ENCODE assay signal across 17 cellular contexts in the genomic region with DNA sequence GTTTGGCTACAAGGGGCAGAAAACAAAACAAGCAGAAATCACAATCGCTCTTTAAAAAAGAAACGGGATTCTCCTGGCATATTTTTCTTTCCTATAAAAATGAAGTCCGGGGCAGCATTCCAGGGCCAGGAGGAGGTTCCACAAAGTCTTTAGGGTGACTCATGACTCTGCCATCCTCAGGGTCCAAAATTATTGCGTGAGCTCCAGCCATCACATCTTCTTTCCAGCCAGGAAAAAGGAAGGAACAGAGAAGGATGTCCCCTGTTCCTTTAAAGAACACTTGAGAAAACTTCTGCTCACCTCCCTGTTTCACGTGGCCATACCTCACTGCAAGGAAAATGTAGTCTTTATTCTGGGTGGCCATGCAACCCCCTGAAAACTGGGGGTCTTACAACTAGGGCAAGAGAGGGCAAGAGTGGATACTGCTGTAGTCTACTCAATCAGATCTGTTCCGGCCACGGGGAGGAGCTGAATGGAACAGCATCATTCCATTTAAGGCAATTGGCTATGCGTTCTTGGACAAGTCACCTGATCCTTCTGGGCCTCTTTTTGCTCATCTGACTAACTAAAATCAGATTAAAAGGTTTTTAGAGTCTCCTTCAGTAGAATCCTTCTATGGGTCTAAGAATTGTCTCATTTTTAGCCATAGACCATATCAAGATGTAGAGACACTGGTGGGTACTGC. TPM values are rescaled to one million over a fixed set of nuclear protein-coding genes. Genes with fewer than 3 reads are reported as not detected.
A peak's percentile ranks its signal among the peaks of the same experiment; 100 is the strongest.
DNase-seq lines count a peak whose midpoint lies in the region; ATAC-seq, FAIRE-seq and TF ChIP-seq lines count a peak whose summit lies in the region.
"Had no signal": no experiment of that assay in that cellular context is flagged by ENCODE, and none has a peak within 500 bp of the region (broad histone marks: within the 10 kb centered on the region; RNA-seq: fewer than 3 reads in every experiment).

No MANE protein-coding gene starts in this region.

- H3K9me1 ChIP-seq in K562 (ENCODE audit: control insufficient read depth, insufficient read depth, low read length) = no peaks in the 10 kb centered on the region

- H3K4me1 ChIP-seq in K562 (replicated peaks in 1 of 2; ENCODE audit: control insufficient read depth in 2 of 2, insufficient read depth in 2 of 2, low read length in 2 of 2) (peaks cover 9 to 32% of the 10 kb centered on the region in 2 experiments; a peak in 4 of 5 replicates), spleen (peaks cover 19 to 99% (median 64%) of the 10 kb centered on the region in 6 donors), mucosa of descending colon (ENCODE audit: low read depth) (no peaks in the 10 kb centered on the region)
- H3K4me1 ChIP-seq: Caco-2, colonic mucosa, tibial nerve had no signal

- H4K20me1 ChIP-seq in K562 (replicated peaks; ENCODE audit: control insufficient read depth, insufficient read depth, low read length) = no peaks in the 10 kb centered on the region

- no peak overlapping the region for H3K4me2 ChIP-seq in K562 (ENCODE audit: insufficient read depth, low read length)

- no peak for TF ChIP-seq POLR2A in K562 (conservative IDR thresholded peaks at IDR 0.05)
- no peak for TF ChIP-seq POLR2A in spleen (IDR thresholded peaks at IDR 0.05)

- H3K9me3 ChIP-seq in K562 (replicated peaks; ENCODE audit: control insufficient read depth, insufficient read depth, low read depth, low read length) (no peaks in the 10 kb centered on the region), spleen (no peaks in the 10 kb centered on the region), mucosa of descending colon (no peaks in the 10 kb centered on the region)
- H3K9me3 ChIP-seq: Caco-2, colonic mucosa, tibial nerve had no signal

- BruUV-seq in K562 (replicated peaks; lab: Mats Ljungman, UMichigan) = no TSS peak

- H3K36me3 ChIP-seq in K562 (ENCODE audit: control insufficient read depth, insufficient read depth, low read length) = no peaks in the 10 kb centered on the region
- no peaks in the 10 kb centered on the region for H3K36me3 ChIP-seq in spleen
- H3K36me3 ChIP-seq in mucosa of descending colon (ENCODE audit: low read depth) = no peaks in the 10 kb centered on the region
- H3K36me3 ChIP-seq: colonic mucosa, tibial nerve had no signal

- peak; percentile 7 for ATAC-seq in HG03571 (IDR thresholded peaks at IDR 0.05; ENCODE audit: unreplicated experiment)
- peak; percentile 24; the same call in 2 of the 3 replicates for ATAC-seq in K562
- ATAC-seq in GM18873 (IDR thresholded peaks at IDR 0.05; ENCODE audit: low FRiP score, unreplicated experiment) = no peak
- ATAC-seq in mucosa of descending colon = no peak

- intact Hi-C loops in K562 (cut with micrococcal nuclease) = no loop called here
- intact Hi-C loops in spleen (cut with DNase I; ENCODE audit: low total_unique reads) = no loop called here
- intact Hi-C loops in mucosa of descending colon (cut with DNase I, micrococcal nuclease) = no loop called here

- DNase-seq in activated effector memory CD4-positive, alpha-beta T cell treated with anti-CD3 and anti-CD28 coated beads, Interleukin-2, amount 50 U/mL, for 16 hours = peak; percentile 16
- DNase-seq in activated effector memory CD4-positive, alpha-beta T cell treated with Interleukin-2 at 50 U/mL for 16 hours = no peak
- no peak for DNase-seq in K562 (ENCODE audit: extremely low read depth in 1 of 4, low spot score in 3 of 4)
- DNase-seq in spleen = no peak
- no peak for DNase-seq in mucosa of descending colon
- DNase-seq in medulla oblongata (ENCODE audit: extremely low spot score) = no peak
- DNase-seq: activated CD8-positive, alpha-beta memory T cell treated with anti-CD3 and anti-CD28 coated beads, Interleukin-2, amount 50 U/mL, for 4 hours; Caco-2; colonic mucosa; mammary epithelial cell; NCI-H2171 had no signal

- H3K27me3 ChIP-seq in K562 (ENCODE audit: control insufficient read depth in 2 of 2, insufficient read depth in 2 of 2, low read length in 2 of 2) = no peaks in the 10 kb centered on the region
- no peaks in the 10 kb centered on the region for H3K27me3 ChIP-seq in spleen (replicated peaks in 1 of 7)
- H3K27me3 ChIP-seq: colonic mucosa had no signal

- no peak for TF ChIP-seq EP300 in K562 (IDR thresholded peaks at IDR 0.05; ENCODE audit: low read length)

- CTCF ChIA-PET in K562 (lab: Yijun Ruan, JAX; ENCODE audit: low intra/inter-chr PET ratio) = no interaction called here

- POLR2A ChIA-PET in K562 (lab: Yijun Ruan, JAX) = interaction anchor here (0.7 kb wide), 1 partner anchor 234 kb away, joined by 3 read pairs; no protein-coding TSS in a partner anchor

- 32% methylated on average over 8 of the region's 8 CpGs for WGBS in K562 (ENCODE audit: insufficient coverage, low coverage, missing lambda C conversion rate)
- 57 to 72% (median 63%) methylated on average over 8 of the region's 8 CpGs for WGBS in spleen, 5 donors

- H3K79me2 ChIP-seq in K562 (ENCODE audit: control insufficient read depth, insufficient read depth, low read length) = no peaks in the 10 kb centered on the region

- H3K27ac ChIP-seq in K562 (ENCODE audit: extremely low read depth, low read depth, low read length) (no peak overlapping the region), spleen (peak overlapping the region in 7 of 8 donors; percentile 30 to 87 (median 71))
- H3K27ac ChIP-seq: colonic mucosa, tibial nerve, VCaP had no signal

- TF ChIP-seq CTCF in K562 (IDR thresholded peaks at IDR 0.05 in 2 of 3, conservative IDR thresholded peaks at IDR 0.05 in 1 of 3; ENCODE audit: insufficient read depth in 2 of 3, low read depth in 1 of 3, low read length in 3 of 3) = no peak
- no peak for TF ChIP-seq CTCF in spleen (IDR thresholded peaks at IDR 0.05 in 8 of 11, conservative IDR thresholded peaks at IDR 0.05 in 3 of 11)
- TF ChIP-seq CTCF in mucosa of descending colon (IDR thresholded peaks at IDR 0.05) = no peak

- H3K4me3 ChIP-seq in K562 (no peak overlapping the region), spleen (peak overlapping the region in 1 of 8 donors; percentile 5), mucosa of descending colon (no peak overlapping the region)
- H3K4me3 ChIP-seq: colonic mucosa, tibial nerve had no signal

- H3K9ac ChIP-seq in K562 (ENCODE audit: insufficient read depth in 1 of 2, low read depth in 2 of 2, low read length in 2 of 2) = no peak overlapping the region

- FAIRE-seq in K562 (lab: Jason Lieb, UNC) = peak; percentile 37

- in situ Hi-C loops in K562 (cut with MboI) = no loop called here

- no peak for TF ChIP-seq RAD21 in K562 (CRISPR knock-in tag; conservative IDR thresholded peaks at IDR 0.05 in 1 of 2, IDR thresholded peaks at IDR 0.05 in 1 of 2)

- peak overlapping the region; percentile 18; the same call in 1 of the 2 replicates for H2AFZ ChIP-seq in K562 (ENCODE audit: low read depth, low read length)

TF ChIP-seq in K562, 482 proteins besides CTCF, POLR2A, EP300 and RAD21 (continues in another document):
- TF ChIP-seq ZNF23 (CRISPR knock-in tag; IDR thresholded peaks at IDR 0.05) = no peak
- TF ChIP-seq ZNF41 (CRISPR knock-in tag; conservative IDR thresholded peaks at IDR 0.05) = no peak
- TF ChIP-seq CSDE1 (IDR thresholded peaks at IDR 0.05) = no peak
- peak; percentile 96 for TF ChIP-seq RBM25 (IDR thresholded peaks at IDR 0.05; ENCODE audit: low read depth, low read length, severe bottlenecking)
- TF ChIP-seq ZNF740 (CRISPR knock-in tag; IDR thresholded peaks at IDR 0.05) = no peak
- no peak for TF ChIP-seq ZNF740 (tag; IDR thresholded peaks at IDR 0.05)
- no peak for TF ChIP-seq STAT5A (IDR thresholded peaks at IDR 0.05; ENCODE audit: borderline replicate concordance, low read length)
- TF ChIP-seq FOXA3 (CRISPR knock-in tag; conservative IDR thresholded peaks at IDR 0.05 in 1 of 2, IDR thresholded peaks at IDR 0.05 in 1 of 2) = no peak
- no peak for TF ChIP-seq SIN3A (IDR thresholded peaks at IDR 0.05; ENCODE audit: borderline replicate concordance in 2 of 2, control insufficient read depth in 1 of 2, low read depth in 2 of 2, low read length in 2 of 2)
- TF ChIP-seq HLTF (IDR thresholded peaks at IDR 0.05) = peak; percentile 76; the same call in 1 of the 2 replicates
- no peak for TF ChIP-seq NEUROD1 (IDR thresholded peaks at IDR 0.05; ENCODE audit: borderline replicate concordance, low read depth, low read length, partially characterized antibody)
- no peak for TF ChIP-seq C11orf30 (IDR thresholded peaks at IDR 0.05; ENCODE audit: low read depth)
- TF ChIP-seq ZNF766 (CRISPR knock-in tag; conservative IDR thresholded peaks at IDR 0.05) = no peak
- peak; percentile 73 for TF ChIP-seq ADNP (tag; IDR thresholded peaks at IDR 0.05)
- no peak for TF ChIP-seq MCM2 (IDR thresholded peaks at IDR 0.05; ENCODE audit: low read depth)

RNA-seq across cellular contexts. Expression of gene CTCFL, which starts 49.4 kb away (rescaled TPM):
- total RNA-seq in K562 (2011; cell fraction: chromatin; rRNA removed; ENCODE audit: low replicate concordance) = 102 and 125 TPM in 2 replicates
- 77.5 and 83.4 TPM in 2 replicates for total RNA-seq in K562 (2011; cell fraction: nucleolus; rRNA removed)
- total RNA-seq in K562 (2011; cell fraction: nucleoplasm; rRNA removed) = 85.3 and 118 TPM in 2 replicates
- total RNA-seq in K562 (2014; rRNA removed) (120 and 126 TPM in 2 replicates), K562 (2014; rRNA removed; fragmentation: Illumina TruSeq; extraction: Trizol) (111 and 112 TPM in 2 replicates), K562 (2015; rRNA removed; fragmentation: Illumina TruSeq; extraction: Trizol) (80.9 and 89.1 TPM in 2 replicates), K562 (2021) (122 and 124 TPM in 2 replicates), spleen (under 1 TPM in 1 of 7 donors, not detected in 6; 0.26 TPM), mucosa of descending colon (not detected)
- polyA plus RNA-seq in K562 (2011; rRNA removed) (188 and 206 TPM in 2 replicates), K562 (2014; fragmentation: Illumina TruSeq; extraction: Trizol) (137 and 177 TPM in 2 replicates), K562 (2014; fragmentation: Nextera tagmentation; extraction: Ambion mirVana) (10 to 100 TPM; 42.4 to 62.7 TPM), K562 (2014; rRNA removed) (100 and 122 TPM in 2 replicates), spleen (under 1 TPM in 2 of 3 donors, not detected in 1; 0.23 to 0.45 TPM)
- polyA plus RNA-seq in K562 (2011; cell fraction: cytosol; rRNA removed) = 125 and 152 TPM in 2 replicates
- polyA plus RNA-seq in K562 (2011; cell fraction: nucleus; rRNA removed) = 92.0 and 115 TPM in 2 replicates
- 72.2 and 120 TPM in 2 replicates for polyA plus RNA-seq in K562 (2012)
- polyA minus RNA-seq in K562 (2011; rRNA and poly(A)+ RNA removed) = 265 and 279 TPM in 2 replicates
- polyA minus RNA-seq in K562 (2011; cell fraction: cytosol; rRNA and poly(A)+ RNA removed) = 117 and 124 TPM in 2 replicates
- polyA minus RNA-seq in K562 (2011; cell fraction: nucleus; rRNA and poly(A)+ RNA removed) = 39.4 and 86.3 TPM in 2 replicates
- total RNA-seq: Caco-2, fibroblast of lung, mammary epithelial cell, osteoblast, tibial nerve had no signal
- polyA plus RNA-seq: fibroblast of lung, mammary epithelial cell had no signal

Comparison
In these comparisons a context has a peak if more than half of its experiments do, and no peak if none do; other contexts are left out.
1. ATAC-seq: peak in HG03571 (single experiment) and K562 (single experiment); none in GM18873 (single experiment) and mucosa of descending colon (single experiment).
2. RNA of gene CTCFL, which starts 49.4 kb away (total RNA-seq): 77.5 to 126 TPM in K562; 0.26 TPM in spleen and not detected in mucosa of descending colon; every median in the first group is over 10 times any median in the second.